9 cellular contexts compared by ENCODE assay signal in genomic region chr6:50992232-50992631, GRCh38.
"Had no signal": no experiment of that assay in that cellular context is flagged by ENCODE, and none has a peak within 500 bp of the region (broad histone marks: within the 10 kb centered on the region; RNA-seq: fewer than 3 reads in every experiment).

No MANE protein-coding gene starts in this region.

- H3K4me3 Mint-ChIP-seq: HFFc6 had no signal

- ATAC-seq: HCT116 had no signal

- H3K27ac ChIP-seq: GM23248, HL-60 had no signal

- H3K36me3 ChIP-seq: HAP-1 had no signal

- H3K27ac Mint-ChIP-seq: HFFc6 had no signal

- H3K9me3 ChIP-seq: HAP-1 had no signal

- H2AFZ ChIP-seq: GM23248 had no signal

- H3K9ac ChIP-seq: GM23248 had no signal

- H3K4me3 ChIP-seq: GM23248, HAP-1 had no signal

- DNase-seq: GM23248, HFFc6, IMR-90, KBM-7 had no signal

- FAIRE-seq: H1, H54 had no signal

- H3K4me1 ChIP-seq: HAP-1 had no signal
